9 cellular contexts compared by ENCODE assay signal in genomic region chr10:34538291-34538829, GRCh38.
DNase-seq lines count a peak whose midpoint lies in the region; ATAC-seq, FAIRE-seq and TF ChIP-seq lines count a peak whose summit lies in the region.
"Had no signal": no experiment of that assay in that cellular context is flagged by ENCODE, and none has a peak within 500 bp of the region (broad histone marks: within the 10 kb centered on the region; RNA-seq: fewer than 3 reads in every experiment).

No MANE protein-coding gene starts in this region.

- 26 to 39% methylated on average over 10 of the region's 10 CpGs for WGBS in thyroid gland, 2 donors

- no peak for TF ChIP-seq CTCF in bronchial epithelial cell (IDR thresholded peaks at IDR 0.05; ENCODE audit: insufficient read depth, low read length, severe bottlenecking)
- TF ChIP-seq CTCF in thyroid gland (IDR thresholded peaks at IDR 0.05): no peak

- H3K27me3 ChIP-seq in bronchial epithelial cell (ENCODE audit: control insufficient read depth, insufficient read depth, low read length): no peaks in the 10 kb centered on the region
- H3K27me3 ChIP-seq in thyroid gland: no peaks in the 10 kb centered on the region

- H3K4me1 ChIP-seq in thyroid gland: peaks cover 7 to 35% of the 10 kb centered on the region in 2 donors

- peaks cover 2% of the 10 kb centered on the region for H3K9me3 Mint-ChIP-seq in activated CD8-positive, alpha-beta memory T cell treated with anti-CD3 and anti-CD28 coated beads, Interleukin-2, amount 10 ng/mL, durations not matched to agents 7 days and 5 days (ENCODE audit: low read depth)

- intact Hi-C loops in thyroid gland (cut with DNase I): no loop called here

- FAIRE-seq in bronchial epithelial cell (lab: Jason Lieb, UNC): no peak
- FAIRE-seq: urothelium cell line had no signal

- no peak for TF ChIP-seq POLR2A in thyroid gland (IDR thresholded peaks at IDR 0.05)

- ATAC-seq in activated CD8-positive, alpha-beta memory T cell treated with anti-CD3 and anti-CD28 coated beads, Interleukin-2, amount 10 ng/mL, durations not matched to agents 7 days and 5 days: no peak
- peak; percentile 34 for ATAC-seq in HG03097 (IDR thresholded peaks at IDR 0.05; ENCODE audit: low FRiP score, unreplicated experiment)

- CTCF ChIA-PET in activated CD8-positive, alpha-beta memory T cell treated with anti-CD3 and anti-CD28 coated beads, Interleukin-2, amount 10 ng/mL, durations not matched to agents 7 days and 5 days (lab: Charles Lee): interaction anchor here (1.4 kb wide), 1 partner anchor 100 kb away, joined by 4 read pairs; no protein-coding TSS in a partner anchor

- peak overlapping the region; percentile 7 for H3K27ac Mint-ChIP-seq in activated CD8-positive, alpha-beta memory T cell treated with anti-CD3 and anti-CD28 coated beads, Interleukin-2, amount 10 ng/mL, durations not matched to agents 7 days and 5 days

- no peak overlapping the region for H3K4me3 Mint-ChIP-seq in activated CD8-positive, alpha-beta memory T cell treated with anti-CD3 and anti-CD28 coated beads, Interleukin-2, amount 10 ng/mL, durations not matched to agents 7 days and 5 days

- no peak for DNase-seq in activated CD8-positive, alpha-beta memory T cell treated with anti-CD3 and anti-CD28 coated beads, Interleukin-2, amount 10 ng/mL, durations not matched to agents 7 days and 5 days
- no peak for DNase-seq in activated CD8-positive, alpha-beta memory T cell treated with anti-CD3 and anti-CD28 coated beads for 24 hours
- peak; percentile 52 for DNase-seq in bronchial epithelial cell (ENCODE audit: low read depth)
- peak; percentile 81 to 83 for DNase-seq in thyroid gland
- DNase-seq in DMS153 (lab: John Stamatoyannopoulos, UW): no peak
- no peak for DNase-seq in NCI-H187 treated with DMSO at 0.1 percent for 48 hours (lab: John Stamatoyannopoulos, UW)
- DNase-seq in activated T-cell treated with anti-CD3 and anti-CD28 coated beads for 4 hours: no peak

- H3K4me1 Mint-ChIP-seq in activated CD8-positive, alpha-beta memory T cell treated with anti-CD3 and anti-CD28 coated beads, Interleukin-2, amount 10 ng/mL, durations not matched to agents 7 days and 5 days: peaks cover 12% of the 10 kb centered on the region

- H3K4me3 ChIP-seq in bronchial epithelial cell (ENCODE audit: low read depth, low read length) (no peak overlapping the region), thyroid gland (replicated peaks in 1 of 3) (no peak overlapping the region)

- H3K27ac ChIP-seq in thyroid gland: peak overlapping the region in 1 of 3 donors; percentile 12

- H3K36me3 Mint-ChIP-seq in activated CD8-positive, alpha-beta memory T cell treated with anti-CD3 and anti-CD28 coated beads, Interleukin-2, amount 10 ng/mL, durations not matched to agents 7 days and 5 days: no peaks in the 10 kb centered on the region

- no peaks in the 10 kb centered on the region for H3K27me3 Mint-ChIP-seq in activated CD8-positive, alpha-beta memory T cell treated with anti-CD3 and anti-CD28 coated beads, Interleukin-2, amount 10 ng/mL, durations not matched to agents 7 days and 5 days

- no peaks in the 10 kb centered on the region for H3K9me3 ChIP-seq in thyroid gland

- H3K36me3 ChIP-seq in bronchial epithelial cell (ENCODE audit: control insufficient read depth, insufficient read depth, low read length) (no peaks in the 10 kb centered on the region), thyroid gland (no peaks in the 10 kb centered on the region)

Comparison
In these comparisons a context has a peak if more than half of its experiments do, and no peak if none do; other contexts are left out.
1. DNase-seq: peak in bronchial epithelial cell (single experiment) and thyroid gland (2 of 2); none in activated CD8-positive, alpha-beta memory T cell treated with anti-CD3 and anti-CD28 coated beads, Interleukin-2, amount 10 ng/mL, durations not matched to agents 7 days and 5 days (single experiment), activated CD8-positive, alpha-beta memory T cell treated with anti-CD3 and anti-CD28 coated beads for 24 hours (single experiment), DMS153 (single experiment), NCI-H187 treated with DMSO at 0.1 percent for 48 hours (single experiment) and activated T-cell treated with anti-CD3 and anti-CD28 coated beads for 4 hours (single experiment).